Comparison of ENCODE assay signal across 21 cellular contexts in genomic region chr16:86305440-86305839, GRCh38.
DNase-seq lines count a peak whose midpoint lies in the region; ATAC-seq and TF ChIP-seq lines count a peak whose summit lies in the region.
"Had no signal": no experiment of that assay in that cellular context is flagged by ENCODE, and none has a peak within 500 bp of the region (broad histone marks: within the 10 kb centered on the region; RNA-seq: fewer than 3 reads in every experiment).

No MANE protein-coding gene starts in this region.

- TF ChIP-seq POLR2A in stomach (IDR thresholded peaks at IDR 0.05), result no peak

- CTCF ChIA-PET in AG04450 (lab: Charles Lee), result interaction anchor here (0.5 kb wide), 1 partner anchor 78 kb away, joined by 3 read pairs; no protein-coding TSS in a partner anchor

- no peaks in the 10 kb centered on the region for H3K79me2 ChIP-seq in fibroblast of lung (ENCODE audit: control insufficient read depth, insufficient read depth, low read length)

- no peak for TF ChIP-seq EP300 in stomach (IDR thresholded peaks at IDR 0.05)

- H3K9me3 ChIP-seq in AG04450 (ENCODE audit: control insufficient read depth, insufficient read depth, low read length) (no peaks in the 10 kb centered on the region), fibroblast of lung (ENCODE audit: control insufficient read depth, insufficient read depth, low read depth, low read length) (no peaks in the 10 kb centered on the region), muscle layer of colon (ENCODE audit: low read length) (no peaks in the 10 kb centered on the region), stomach (no peaks in the 10 kb centered on the region)

- peaks cover 26% of the 10 kb centered on the region for H3K4me1 ChIP-seq in fibroblast of lung (ENCODE audit: control insufficient read depth, extremely low read depth, insufficient read depth, low read length)
- H3K4me1 ChIP-seq in muscle layer of colon (ENCODE audit: insufficient read depth, low read length), result peaks cover 50% of the 10 kb centered on the region
- peaks cover 6 to 40% (median 7%) of the 10 kb centered on the region in 4 donors for H3K4me1 ChIP-seq in stomach

- H4K20me1 ChIP-seq in fibroblast of lung (ENCODE audit: control insufficient read depth, extremely low read depth, insufficient read depth, low read length), result no peaks in the 10 kb centered on the region

- DNase-seq in AG04450 (ENCODE audit: low read depth, low spot score) (no peak), fibroblast of lung (ENCODE audit: low read depth in 2 of 2) (no peak), stomach (no peak), NCI-H526 (lab: John Stamatoyannopoulos, UW) (no peak)
- DNase-seq: GOT3, Kasumi-1, NCI-H1048, NCI-H1417 treated with DMSO at 0.1 percent for 48 hours, NCI-H187, NCI-H2107, NCI-H748 treated with DMSO at 0.1 percent for 48 hours, SIG-M5 had no signal

- peak overlapping the region; percentile 11 for H3K4me2 ChIP-seq in fibroblast of lung (ENCODE audit: extremely low read depth, insufficient read depth, low read length)

- 69 to 91% (median 77%) methylated on average over 5 of the region's 5 CpGs for WGBS in stomach, 5 donors

- no peaks in the 10 kb centered on the region for H3K36me3 ChIP-seq in fibroblast of lung (ENCODE audit: control insufficient read depth, insufficient read depth, low read length)
- H3K36me3 ChIP-seq in muscle layer of colon (ENCODE audit: insufficient read depth, low read length), result no peaks in the 10 kb centered on the region
- no peaks in the 10 kb centered on the region for H3K36me3 ChIP-seq in stomach

- no peak for TF ChIP-seq CTCF in AG04450 (IDR thresholded peaks at IDR 0.05; ENCODE audit: low read depth, low read length)
- no peak for TF ChIP-seq CTCF in fibroblast of lung (conservative IDR thresholded peaks at IDR 0.05 in 1 of 2, IDR thresholded peaks at IDR 0.05 in 1 of 2; ENCODE audit: low read depth in 1 of 2, low read length in 2 of 2)
- no peak for TF ChIP-seq CTCF in stomach (IDR thresholded peaks at IDR 0.05)

- POLR2A ChIA-PET in AG04450 (lab: Yijun Ruan, JAX), result interaction anchor here (0.7 to 1.4 kb wide), 11 partner anchors 37 to 205 kb away, joined by 3 to 8 read pairs (median 4); partner anchors contain the start of gene FOXF1

- H3K9ac ChIP-seq in fibroblast of lung (ENCODE audit: insufficient read depth, low read length), result no peak overlapping the region
- H3K9ac ChIP-seq in muscle layer of colon (ENCODE audit: low read length), result no peak overlapping the region

- intact Hi-C loops in stomach (cut with DNase I; ENCODE audit: low total_unique reads), result no loop called here

- H3K4me3 ChIP-seq in AG04450 (ENCODE audit: low read depth, low read length) (no peak overlapping the region), fibroblast of lung (replicated peaks in 1 of 4; ENCODE audit: control extremely low read depth in 1 of 4, insufficient read depth in 1 of 4, low read depth in 3 of 4, low read length in 4 of 4) (no peak overlapping the region), muscle layer of colon (ENCODE audit: low read depth in 1 of 2, low read length in 2 of 2) (no peak overlapping the region), stomach (no peak overlapping the region)

- peak overlapping the region; percentile 84 for H3K27ac ChIP-seq in AG04450 (ENCODE audit: low read depth, low read length)
- H3K27ac ChIP-seq in fibroblast of lung (ENCODE audit: insufficient read depth, low read length), result peak overlapping the region; percentile 71
- peak overlapping the region; percentile 0 for H3K27ac ChIP-seq in muscle layer of colon (ENCODE audit: low read depth, low read length)
- peak overlapping the region; percentile 65 to 90 (median 89) for H3K27ac ChIP-seq in stomach
- H3K27ac ChIP-seq: 22Rv1, C4-2B, RWPE1 had no signal

- ATAC-seq in GM18511 (IDR thresholded peaks at IDR 0.05; ENCODE audit: unreplicated experiment), result no peak
- no peak for ATAC-seq in HG03175 (IDR thresholded peaks at IDR 0.05; ENCODE audit: unreplicated experiment)
- no peak for ATAC-seq in HG03520 (IDR thresholded peaks at IDR 0.05; ENCODE audit: unreplicated experiment)
- ATAC-seq: HCT116, SK-N-SH treated with all-trans-retinoic acid at 6 μM for 48 hours had no signal

- H3K27me3 ChIP-seq in AG04450 (ENCODE audit: control insufficient read depth, insufficient read depth, low read length) (no peaks in the 10 kb centered on the region), fibroblast of lung (ENCODE audit: control insufficient read depth, insufficient read depth, low read length) (no peaks in the 10 kb centered on the region), muscle layer of colon (ENCODE audit: control insufficient read depth in 1 of 2, insufficient read depth in 2 of 2, low read length in 2 of 2) (no peaks in the 10 kb centered on the region), stomach (peaks cover 0 to 14% (median 3%) of the 10 kb centered on the region in 3 donors)

- no peak overlapping the region for H2AFZ ChIP-seq in fibroblast of lung (ENCODE audit: low read length)

Comparison
In these comparisons a context has a peak if more than half of its experiments do, and no peak if none do; other contexts are left out.
1. H3K27ac ChIP-seq: peak in every context shown above with its lines; median percentile 89 in stomach; 84 in AG04450; 71 in fibroblast of lung; 0 in muscle layer of colon.